ENCODE assay signal across 28 cellular contexts in the genomic region with DNA sequence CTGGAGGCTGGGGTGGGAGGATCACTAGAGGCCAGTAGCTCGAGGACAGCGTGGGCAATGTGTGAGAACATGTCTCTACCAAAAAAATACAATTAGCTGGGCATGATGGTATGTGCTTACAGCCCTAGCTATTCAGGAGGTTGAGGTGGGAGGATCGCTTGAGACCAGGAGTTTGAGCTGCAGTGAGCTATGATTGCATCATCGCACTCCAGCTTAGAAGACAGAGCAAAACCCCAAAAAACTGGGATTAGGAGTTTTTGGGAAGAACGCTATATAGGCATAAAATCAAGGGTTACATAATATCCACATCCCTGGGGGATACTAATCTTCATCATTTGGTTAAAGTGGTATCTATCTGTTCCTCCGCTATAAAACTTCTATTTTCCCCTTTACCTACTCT.
"Had no signal": no experiment of that assay in that cellular context is flagged by ENCODE, and none has a peak within 500 bp of the region (broad histone marks: within the 10 kb centered on the region; RNA-seq: fewer than 3 reads in every experiment).

No MANE protein-coding gene starts in this region.

- DNase-seq: activated CD4-positive, alpha-beta memory T cell treated with anti-CD3 and anti-CD28 coated beads for 36 hours; activated CD4-positive, alpha-beta T cell treated with anti-CD3 and anti-CD28 coated beads for 36 hours; activated CD4-positive, alpha-beta T cell treated with anti-CD3 and anti-CD28 coated beads, Interleukin-2, amount 10 ng/mL, durations not matched to agents 24 days and 14 days; activated CD4-positive, CD25-positive, alpha-beta regulatory T cell; activated CD4-positive, CD25-positive, alpha-beta regulatory T cell treated with anti-CD3 and anti-CD28 coated beads, Interleukin-2, amount 50 U/mL, for 72 hours; activated CD8-positive, alpha-beta memory T cell treated with anti-CD3 and anti-CD28 coated beads, Interleukin-2, amount 10 ng/mL, durations not matched to agents 7 days and 5 days; activated CD8-positive, alpha-beta memory T cell treated with anti-CD3 and anti-CD28 coated beads, Interleukin-2, amount 50 U/mL, for 4 hours; activated CD8-positive, alpha-beta T cell treated with anti-CD3 and anti-CD28 coated beads, Interleukin-2, amount 10 ng/mL, durations not matched to agents 7 days and 5 days; activated gamma-delta T cell; activated naive CD4-positive, alpha-beta T cell; activated naive CD4-positive, alpha-beta T cell treated with anti-CD3 and anti-CD28 coated beads, Interleukin-2, amount 10 ng/mL, durations not matched to agents 7 days and 5 days; activated naive CD8-positive, alpha-beta T cell treated with anti-CD3 and anti-CD28 coated beads, Interleukin-2, amount 10 ng/mL, durations not matched to agents 7 days and 5 days; activated T-cell treated with anti-CD3 and anti-CD28 coated beads, Interleukin-2, amount 50 U/mL, for 1 hour; activated T-cell treated with anti-CD3 and anti-CD28 coated beads, Interleukin-2, amount 50 U/mL, for 72 hours; dorsolateral prefrontal cortex; effector memory CD4-positive, alpha-beta T cell; endodermal cell; foreskin keratinocyte; gastrocnemius medialis; glutamatergic neuron; heart left ventricle; T-helper 17 cell; T1000 had no signal

- FAIRE-seq: bronchial epithelial cell had no signal

- H3K27me3 ChIP-seq: ascending aorta, dorsolateral prefrontal cortex, foreskin keratinocyte, gastrocnemius medialis had no signal

- H3K36me3 ChIP-seq: ascending aorta, gastrocnemius medialis, heart left ventricle had no signal

- H3K4me3 ChIP-seq: ascending aorta, coronary artery, dorsolateral prefrontal cortex, gastrocnemius medialis, heart left ventricle had no signal

- H3K27ac ChIP-seq: ascending aorta, coronary artery, dorsolateral prefrontal cortex, foreskin keratinocyte, gastrocnemius medialis, heart left ventricle had no signal

- ATAC-seq: activated CD4-positive, alpha-beta T cell treated with anti-CD3 and anti-CD28 coated beads for 36 hours; activated CD8-positive, alpha-beta memory T cell treated with anti-CD3 and anti-CD28 coated beads, Interleukin-2, amount 10 ng/mL, durations not matched to agents 7 days and 5 days; activated CD8-positive, alpha-beta T cell treated with anti-CD3 and anti-CD28 coated beads, Interleukin-2, amount 10 ng/mL, durations not matched to agents 7 days and 5 days; activated naive CD4-positive, alpha-beta T cell treated with anti-CD3 and anti-CD28 coated beads, Interleukin-2, amount 50 U/mL, for 72 hours; activated T-cell treated with anti-CD3 and anti-CD28 coated beads, Interleukin-2, amount 50 U/mL, for 72 hours; esophagus mucosa; foreskin keratinocyte; gastrocnemius medialis; heart left ventricle; T-helper 17 cell had no signal

- H3K9me3 ChIP-seq: gastrocnemius medialis had no signal

- H3K4me1 ChIP-seq: ascending aorta, foreskin keratinocyte, gastrocnemius medialis, heart left ventricle had no signal
